8 cellular contexts compared by ENCODE assay signal in the genomic region with DNA sequence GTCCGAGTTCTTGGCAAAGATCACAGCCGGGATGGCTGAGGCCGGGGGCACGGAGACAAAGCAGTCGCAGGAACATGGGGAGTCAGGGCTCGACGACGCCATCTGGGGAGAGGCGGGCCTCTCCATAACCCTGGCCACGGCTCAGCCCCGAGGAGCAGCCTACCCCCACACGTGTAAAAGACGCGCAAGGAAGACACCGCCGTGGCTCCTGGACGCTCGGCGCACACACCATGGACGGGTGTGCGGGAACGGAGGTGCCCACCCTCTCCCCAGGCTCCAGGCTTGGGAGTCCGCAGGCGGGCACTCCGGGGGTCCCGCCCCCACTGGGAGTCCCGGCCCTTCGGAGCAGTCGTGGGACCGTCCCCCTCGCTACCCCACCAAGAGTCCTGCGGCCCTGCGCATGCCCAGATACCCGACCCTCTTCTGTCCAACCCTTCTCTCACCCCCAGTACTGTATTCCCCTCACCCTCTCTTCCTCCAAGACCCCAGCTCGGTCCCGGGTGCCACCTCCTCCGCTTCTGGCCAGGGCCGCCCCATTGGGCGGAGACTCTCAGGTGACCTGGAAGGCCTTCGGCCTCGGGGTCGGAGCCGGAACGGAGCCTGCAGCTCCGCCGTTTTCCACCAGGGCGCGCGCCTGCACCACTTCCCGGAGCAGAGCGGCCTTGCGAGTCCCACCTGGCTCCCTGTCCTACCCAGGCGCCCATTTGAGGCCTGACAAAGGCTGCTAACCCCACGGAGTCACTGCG. TPM values are rescaled to one million over a fixed set of nuclear protein-coding genes. Genes with fewer than 3 reads are reported as not detected.
DNase-seq lines count a peak whose midpoint lies in the region; ATAC-seq and TF ChIP-seq lines count a peak whose summit lies in the region.

A gene (minus strand): TSS at position 532 of the 746 bp plus-strand sequence. CDS start 430 bp downstream, at position 102.

- CTCF ChIA-PET in activated B cell treated with CpG ODN at 0.5 μM for 24 hours (lab: Charles Lee): interaction anchor here (0.9 to 7.6 kb wide), 16 partner anchors 10 to 176 kb away, joined by 3 to 207 read pairs (median 4); a partner anchor contains a TSS

- TF ChIP-seq CTCF in activated B cell treated with CpG ODN at 0.5 μM for 24 hours (IDR thresholded peaks at IDR 0.05): peak; percentile 61

- peak; percentile 86 for ATAC-seq in GM18511 (IDR thresholded peaks at IDR 0.05; ENCODE audit: unreplicated experiment)
- ATAC-seq in HG03103 (IDR thresholded peaks at IDR 0.05; ENCODE audit: low read depth, unreplicated experiment): peak; percentile 70
- peak; percentile 94 for ATAC-seq in activated B cell treated with CpG ODN at 0.5 μM for 24 hours (ENCODE audit: low read depth)

- H3K9me3 Mint-ChIP-seq in activated B cell treated with CpG ODN at 0.5 μM for 24 hours: no peaks in the 10 kb centered on the region

- H3K27ac ChIP-seq in caudate nucleus (ENCODE audit: low read depth, low read length): peak within 1 kb of the TSS; percentile 50

- peak within 1 kb of the TSS; percentile 98 for H3K4me3 Mint-ChIP-seq in activated B cell treated with CpG ODN at 0.5 μM for 24 hours

- peaks cover 16% of the 10 kb centered on the region for H3K27me3 Mint-ChIP-seq in activated B cell treated with CpG ODN at 0.5 μM for 24 hours

- H3K36me3 Mint-ChIP-seq in activated B cell treated with CpG ODN at 0.5 μM for 24 hours (ENCODE audit: low read depth): peaks cover 4% of the 10 kb centered on the region

- DNase-seq in A172 (ENCODE audit: low spot score): peak; percentile 78
- peak; percentile 48 for DNase-seq in NCI-H2227 treated with DMSO at 0.1 percent for 48 hours (lab: John Stamatoyannopoulos, UW)
- peak; percentile 91 for DNase-seq in activated B cell treated with CpG ODN at 0.5 μM for 24 hours
- DNase-seq in caudate nucleus (lab: John Stamatoyannopoulos, UW): peak in 60 of 61 donors; percentile 24 to 89 (median 76)
- peak; percentile 99 for DNase-seq in islet precursor cell
- peak; percentile 73 to 83 for DNase-seq in stimulated activated CD4-positive, alpha-beta T cell treated with anti-CD3 and anti-CD28 coated beads, Interleukin-15, amount 100 ng/mL, for 1 hour (ENCODE audit: low read depth in 1 of 2, low spot score in 1 of 2)

- intact Hi-C loops in activated B cell treated with CpG ODN at 0.5 μM for 24 hours (cut with micrococcal nuclease): loop anchor here (1.0 to 10.0 kb wide), 8 partner anchors 10 to 774 kb away; a partner anchor contains a TSS

- POLR2A ChIA-PET in activated B cell treated with CpG ODN at 0.5 μM for 24 hours (lab: Charles Lee): interaction anchor here (0.6 to 3.1 kb wide), 13 partner anchors 9 to 1375 kb away, joined by 3 to 50 read pairs (median 3); a partner anchor contains a TSS

- peaks cover 23% of the 10 kb centered on the region for H3K4me1 Mint-ChIP-seq in activated B cell treated with CpG ODN at 0.5 μM for 24 hours

- H3K27ac Mint-ChIP-seq in activated B cell treated with CpG ODN at 0.5 μM for 24 hours: peak within 1 kb of the TSS; percentile 79

RNA-seq across cellular contexts. Expression of the gene that starts here (rescaled TPM):
- 56.8 and 65.4 TPM in 2 replicates for total RNA-seq in A172 (2014; rRNA removed; shearing (Covaris generic))
- 32.1 and 36.3 TPM in 2 replicates for total RNA-seq in activated B cell treated with CpG ODN at 0.5 μM for 24 hours

Comparison
In these comparisons a context has a peak if more than half of its experiments do, and no peak if none do; other contexts are left out.
1. Peak in every context shown above with its lines: DNase-seq, ATAC-seq and H3K27ac ChIP-seq.
2. DNase-seq: peak in every context shown above with its lines; median percentile 99 in islet precursor cell; 91 in activated B cell treated with CpG ODN at 0.5 μM for 24 hours; 78 in A172; 78 in stimulated activated CD4-positive, alpha-beta T cell treated with anti-CD3 and anti-CD28 coated beads, Interleukin-15, amount 100 ng/mL, for 1 hour; 76 in caudate nucleus; 48 in NCI-H2227 treated with DMSO at 0.1 percent for 48 hours.